8 cellular contexts compared by ENCODE assay signal in the genomic region with DNA sequence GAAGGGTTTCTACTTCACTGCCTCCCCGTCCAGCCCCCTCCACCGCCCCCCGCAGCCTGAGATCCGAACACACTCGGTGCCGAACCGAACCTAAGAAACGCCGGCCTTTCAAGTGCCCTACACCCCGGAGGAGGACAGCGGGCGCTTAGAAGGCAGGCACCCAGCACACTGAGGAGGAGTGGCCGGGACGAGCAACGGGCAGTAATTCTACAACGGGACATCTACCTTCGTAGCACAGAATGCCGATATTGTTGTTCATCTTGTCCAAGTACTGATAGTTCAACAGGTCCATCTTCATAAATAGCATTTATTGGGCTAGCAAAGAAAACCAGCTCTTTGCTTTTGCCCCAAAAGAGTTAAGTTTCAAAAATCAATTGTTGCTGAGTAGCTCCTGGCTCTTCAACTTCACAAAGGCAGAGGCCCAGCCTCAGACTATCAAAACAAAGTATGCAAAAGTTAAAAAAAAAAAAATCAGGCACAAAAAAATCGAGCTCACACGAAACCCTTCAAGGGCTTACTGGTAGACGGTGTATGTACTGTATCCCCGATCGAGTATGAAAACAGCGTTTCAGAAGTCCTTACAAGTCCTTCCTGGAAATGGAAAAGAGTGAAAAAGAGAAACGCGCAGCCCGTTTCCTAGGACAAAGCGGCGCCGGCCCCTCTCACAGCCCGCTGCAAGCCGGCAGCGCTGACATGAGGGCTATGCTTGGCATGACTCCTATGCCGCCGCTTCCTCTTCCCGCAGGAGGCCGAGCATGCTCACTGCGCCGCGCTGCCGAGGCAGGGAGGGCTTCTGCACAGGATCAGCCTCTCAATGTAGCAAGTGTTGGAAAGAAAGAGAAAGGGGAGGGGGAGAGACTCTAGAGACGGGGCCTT. TPM values are rescaled to one million over a fixed set of nuclear protein-coding genes. Genes with fewer than 3 reads are reported as not detected.
DNase-seq lines count a peak whose midpoint lies in the region; ATAC-seq and TF ChIP-seq lines count a peak whose summit lies in the region.

A gene with protein sequence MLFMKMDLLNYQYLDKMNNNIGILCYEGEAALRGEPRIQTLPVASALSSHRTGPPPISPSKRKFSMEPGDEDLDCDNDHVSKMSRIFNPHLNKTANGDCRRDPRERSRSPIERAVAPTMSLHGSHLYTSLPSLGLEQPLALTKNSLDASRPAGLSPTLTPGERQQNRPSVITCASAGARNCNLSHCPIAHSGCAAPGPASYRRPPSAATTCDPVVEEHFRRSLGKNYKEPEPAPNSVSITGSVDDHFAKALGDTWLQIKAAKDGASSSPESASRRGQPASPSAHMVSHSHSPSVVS (minus strand): TSS at position 704 of the 876 bp plus-strand sequence. CDS start 397 bp downstream, at position 307.

- H4K20me1 ChIP-seq in OCI-LY7 (ENCODE audit: insufficient read depth, low read length), result peaks cover 22% of the 10 kb centered on the region; the same call in 1 of the 2 replicates

- peak in 6 of 7 experiments; percentile 55 to 78 (median 65) for DNase-seq in CD8-positive, alpha-beta T cell
- DNase-seq in HPDE6-E6E7 (ENCODE audit: extremely low spot score) (peak; percentile 34), OCI-LY7 (ENCODE audit: low spot score) (peak; percentile 87), activated T-cell treated with anti-CD3 and anti-CD28 coated beads for 24 hours (ENCODE audit: low read depth) (peak; percentile 65), epithelial cell of esophagus (ENCODE audit: low read depth) (peak; percentile 81)
- DNase-seq in stimulated activated CD8-positive, alpha-beta memory T cell treated with anti-CD3 and anti-CD28 coated beads, Interleukin-2, amount 100 ng/mL, for 48 hours (ENCODE audit: low read depth in 2 of 2), result peak; percentile 55 to 61

- H3K27ac ChIP-seq in CD8-positive, alpha-beta T cell (ENCODE audit: low read depth, low read length), result peak within 1 kb of the TSS; percentile 85
- H3K27ac ChIP-seq in OCI-LY7 (ENCODE audit: low read depth, low read length, poor library complexity, severe bottlenecking), result peak within 1 kb of the TSS; percentile 83

- peak within 1 kb of the TSS; percentile 80 for H2AFZ ChIP-seq in OCI-LY7 (ENCODE audit: low read length)

- no peaks in the 10 kb centered on the region for H3K27me3 ChIP-seq in CD8-positive, alpha-beta T cell (ENCODE audit: insufficient read depth, low read length)
- H3K27me3 ChIP-seq in mononuclear cell (ENCODE audit: insufficient read depth, low read length), result no peaks in the 10 kb centered on the region

- H3K27ac Mint-ChIP-seq in CD8-positive, alpha-beta T cell, result peak within 1 kb of the TSS; percentile 99

- H3K4me1 ChIP-seq in CD8-positive, alpha-beta T cell (ENCODE audit: insufficient read depth, low read length), result peaks cover 19% of the 10 kb centered on the region
- H3K4me1 ChIP-seq in OCI-LY7 (ENCODE audit: insufficient read depth, low read length, poor library complexity, severe bottlenecking), result peaks cover 27% of the 10 kb centered on the region
- H3K4me1 ChIP-seq in mononuclear cell (ENCODE audit: insufficient read depth, low read length), result peaks cover 29% of the 10 kb centered on the region

- CTCF ChIA-PET in CD8-positive, alpha-beta T cell (lab: Charles Lee), result interaction anchor here (0.7 to 1.3 kb wide), 2 partner anchors 23 to 264 kb away, joined by 3 to 4 read pairs; no protein-coding TSS in a partner anchor
- CTCF ChIA-PET in OCI-LY7 (lab: Charles Lee; ENCODE audit: unreplicated experiment), result no interaction called here

- no peaks in the 10 kb centered on the region for H3K27me3 Mint-ChIP-seq in CD8-positive, alpha-beta T cell (ENCODE audit: low read depth)

- BruUV-seq in OCI-LY7 (replicated peaks; lab: Mats Ljungman, UMichigan), result TSS peak; percentile 66

- H3K9me2 ChIP-seq in OCI-LY7 (ENCODE audit: insufficient read depth, low read length), result no peaks in the 10 kb centered on the region

- H3K4me2 ChIP-seq in OCI-LY7 (ENCODE audit: low read length), result peak within 1 kb of the TSS; percentile 97

- intact Hi-C loops in CD8-positive, alpha-beta T cell (cut with DNase I, micrococcal nuclease), result loop anchor here (2.0 to 10.0 kb wide), 10 partner anchors 19 to 914 kb away; partner anchors contain the start of genes ATG7 (in 2 of the 2), TAMM41 (in 2 of the 2), MKRN2 (in 1 of the 2) and TSEN2 (in 1 of the 2)
- intact Hi-C loops in OCI-LY7 (cut with micrococcal nuclease; ENCODE audit: unreplicated experiment), result loop anchor here (1.0 to 10.0 kb wide), 4 partner anchors 59 to 265 kb away; no protein-coding TSS in a partner anchor

- no peaks in the 10 kb centered on the region for H3K9me3 ChIP-seq in CD8-positive, alpha-beta T cell (ENCODE audit: low read length)
- H3K9me3 ChIP-seq in OCI-LY7 (ENCODE audit: low read length) (no peaks in the 10 kb centered on the region), mononuclear cell (ENCODE audit: low read depth, low read length) (no peaks in the 10 kb centered on the region)

- peak within 1 kb of the TSS; percentile 99 for H3K4me3 Mint-ChIP-seq in CD8-positive, alpha-beta T cell

- peaks cover 13% of the 10 kb centered on the region for H3K36me3 Mint-ChIP-seq in CD8-positive, alpha-beta T cell

- peak; percentile 52 for ATAC-seq in CD8-positive, alpha-beta T cell
- peak; percentile 56 for ATAC-seq in GM19455 (IDR thresholded peaks at IDR 0.05; ENCODE audit: unreplicated experiment)

- peaks cover 35% of the 10 kb centered on the region for H3K4me1 Mint-ChIP-seq in CD8-positive, alpha-beta T cell (ENCODE audit: low read depth)

- no peaks in the 10 kb centered on the region for H3K9me3 Mint-ChIP-seq in CD8-positive, alpha-beta T cell

- peak within 1 kb of the TSS; percentile 82 for H3K4me3 ChIP-seq in CD8-positive, alpha-beta T cell (ENCODE audit: low read depth, low read length)
- H3K4me3 ChIP-seq in OCI-LY7 (ENCODE audit: low read depth, low read length, poor library complexity, severe bottlenecking) (peak within 1 kb of the TSS; percentile 86), epithelial cell of esophagus (ENCODE audit: low read length) (peak within 1 kb of the TSS; percentile 55), mononuclear cell (ENCODE audit: low read length) (peak within 1 kb of the TSS; percentile 93)

- H3K79me2 ChIP-seq in OCI-LY7 (ENCODE audit: insufficient read depth, low read depth, low read length), result peaks cover 57% of the 10 kb centered on the region

- H3K36me3 ChIP-seq in CD8-positive, alpha-beta T cell (ENCODE audit: insufficient read depth, low read length), result no peaks in the 10 kb centered on the region
- peaks cover 4% of the 10 kb centered on the region; the same call in 1 of the 2 replicates for H3K36me3 ChIP-seq in OCI-LY7 (ENCODE audit: insufficient read depth, low read length)

- POLR2A ChIA-PET in CD8-positive, alpha-beta T cell (lab: Charles Lee), result interaction anchor here (0.6 to 1.5 kb wide), 9 partner anchors 8 to 371 kb away, joined by 3 to 8 read pairs (median 4); partner anchors contain the start of genes ATG7 and TAMM41
- POLR2A ChIA-PET in OCI-LY7 (lab: Charles Lee), result interaction anchor here (0.5 to 1.7 kb wide), 10 partner anchors 16 to 876 kb away, joined by 3 to 7 read pairs (median 3); partner anchors contain the start of gene ATG7

- TF ChIP-seq CTCF in CD8-positive, alpha-beta T cell (IDR thresholded peaks at IDR 0.05), result no peak
- TF ChIP-seq CTCF in OCI-LY7 (conservative IDR thresholded peaks at IDR 0.05; ENCODE audit: low read length), result peak; percentile 33; the same call in 1 of the 2 replicates
- no peak for TF ChIP-seq CTCF in epithelial cell of esophagus (IDR thresholded peaks at IDR 0.05; ENCODE audit: insufficient read depth, low read depth, low read length, missing control alignments)

RNA-seq across cellular contexts. Expression of the gene that starts here (rescaled TPM):
- 10 to 100 TPM; 13.8 to 14.1 TPM for total RNA-seq in CD8-positive, alpha-beta T cell
- total RNA-seq in OCI-LY7 (2014; rRNA removed; shearing (Covaris generic)), result 27.9 and 36.1 TPM in 2 replicates
- total RNA-seq in OCI-LY7 (2022), result 55.9 and 74.5 TPM in 2 replicates
- total RNA-seq in mononuclear cell, result 20.5 TPM

Comparison
In these comparisons a context has a peak if more than half of its experiments do, and no peak if none do; other contexts are left out.
1. Peak in every context shown above with its lines: DNase-seq, ATAC-seq, H3K4me3 ChIP-seq and H3K27ac ChIP-seq.
2. DNase-seq: peak in every context shown above with its lines; median percentile 87 in OCI-LY7; 81 in epithelial cell of esophagus; 65 in CD8-positive, alpha-beta T cell; 65 in activated T-cell treated with anti-CD3 and anti-CD28 coated beads for 24 hours; 58 in stimulated activated CD8-positive, alpha-beta memory T cell treated with anti-CD3 and anti-CD28 coated beads, Interleukin-2, amount 100 ng/mL, for 48 hours; 34 in HPDE6-E6E7.